Comparison of ENCODE assay signal across 1 cellular context in genomic region chr1:180778782-180779398, GRCh38.
TF ChIP-seq lines count a peak whose summit lies in the region.

No MANE protein-coding gene starts in this region.

TF ChIP-seq in IMR-90, 13 proteins besides CTCF, POLR2A, EP300 and RAD21 (continued from another document):
- no peak for TF ChIP-seq CEBPB (IDR thresholded peaks at IDR 0.05; ENCODE audit: low read depth, low read length)
TF ChIP-seq in IMR-90: peak in this region for 0.
